20 cellular contexts compared by ENCODE assay signal in the genomic region with DNA sequence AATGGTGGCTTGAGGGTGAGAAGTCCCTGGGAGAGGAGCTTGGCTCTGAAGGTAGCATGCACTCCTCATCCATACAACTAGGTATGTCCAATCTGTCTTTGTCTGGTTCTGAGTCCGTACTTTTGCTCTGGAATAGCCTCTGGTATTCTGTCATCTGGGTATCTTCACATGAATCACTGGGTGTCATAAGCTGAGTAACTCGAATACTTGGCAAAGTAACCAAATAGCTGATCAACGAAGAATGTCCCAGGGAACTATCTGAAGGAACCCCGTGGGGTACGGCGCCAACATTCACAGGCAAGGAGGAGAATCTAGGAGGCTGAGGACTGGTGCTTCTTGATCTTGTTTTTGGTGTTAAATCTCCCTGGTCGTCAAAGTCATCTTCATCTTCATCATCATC.
A peak's percentile ranks its signal among the peaks of the same experiment; 100 is the strongest.
DNase-seq lines count a peak whose midpoint lies in the region; ATAC-seq and TF ChIP-seq lines count a peak whose summit lies in the region.
"Had no signal": no experiment of that assay in that cellular context is flagged by ENCODE, and none has a peak within 500 bp of the region (broad histone marks: within the 10 kb centered on the region; RNA-seq: fewer than 3 reads in every experiment).

No MANE protein-coding gene starts in this region.

- H3K27me3 Mint-ChIP-seq in activated T-helper 17 cell treated with anti-CD3 and anti-CD28 coated beads, Interleukin-2, amount 50 U/mL, for 72 hours, result no peaks in the 10 kb centered on the region

- no peak for ATAC-seq in activated T-helper 17 cell treated with anti-CD3 and anti-CD28 coated beads, Interleukin-2, amount 50 U/mL, for 72 hours (replicated peaks)
- ATAC-seq in HG03280 (IDR thresholded peaks at IDR 0.05; ENCODE audit: unreplicated experiment), result no peak
- no peak for ATAC-seq in HG03159 (IDR thresholded peaks at IDR 0.05; ENCODE audit: unreplicated experiment)

- no peaks in the 10 kb centered on the region for H3K27me3 ChIP-seq in H7 (ENCODE audit: control insufficient read depth, insufficient read depth, low read length)
- H3K27me3 ChIP-seq: right atrium auricular region had no signal

- H3K36me3 Mint-ChIP-seq in activated T-helper 17 cell treated with anti-CD3 and anti-CD28 coated beads, Interleukin-2, amount 50 U/mL, for 72 hours (ENCODE audit: low read depth), result peaks cover 100% of the 10 kb centered on the region

- no peaks in the 10 kb centered on the region for H3K9me3 Mint-ChIP-seq in activated T-helper 17 cell treated with anti-CD3 and anti-CD28 coated beads, Interleukin-2, amount 50 U/mL, for 72 hours
- H3K9me3 Mint-ChIP-seq: neural crest cell had no signal

- peaks cover 29% of the 10 kb centered on the region for H3K4me1 Mint-ChIP-seq in activated T-helper 17 cell treated with anti-CD3 and anti-CD28 coated beads, Interleukin-2, amount 50 U/mL, for 72 hours

- peaks cover 10% of the 10 kb centered on the region for H3K36me3 ChIP-seq in H7 (replicated peaks; ENCODE audit: control insufficient read depth, insufficient read depth, low read length)
- H3K36me3 ChIP-seq: WERI-Rb-1 had no signal

- H3K4me3 Mint-ChIP-seq in activated T-helper 17 cell treated with anti-CD3 and anti-CD28 coated beads, Interleukin-2, amount 50 U/mL, for 72 hours, result no peak overlapping the region
- H3K4me3 Mint-ChIP-seq: neural crest cell had no signal

- peak overlapping the region; percentile 51 for H3K27ac Mint-ChIP-seq in activated T-helper 17 cell treated with anti-CD3 and anti-CD28 coated beads, Interleukin-2, amount 50 U/mL, for 72 hours

- no peak overlapping the region for H3K4me3 ChIP-seq in AG10803 (ENCODE audit: low read length)
- no peak overlapping the region for H3K4me3 ChIP-seq in foreskin fibroblast (ENCODE audit: low read depth in 1 of 2, low read length in 2 of 2)
- H3K4me3 ChIP-seq in H7 (ENCODE audit: insufficient read depth, low read depth, low read length), result no peak overlapping the region
- H3K4me3 ChIP-seq: right atrium auricular region had no signal

- DNase-seq in AG10803 (ENCODE audit: low read depth) (peak; percentile 84), GM04503 (ENCODE audit: low read depth) (peak; percentile 72), foreskin fibroblast (peak; percentile 61 to 69), anterior cingulate cortex (lab: John Stamatoyannopoulos, UW) (no peak), H7 (no peak)
- DNase-seq: activated CD8-positive, alpha-beta memory T cell treated with anti-CD3 and anti-CD28 coated beads for 24 hours; activated effector memory CD4-positive, alpha-beta T cell treated with anti-CD3 and anti-CD28 coated beads, Interleukin-2, amount 50 U/mL, for 16 hours; caudate nucleus; DND-41; effector memory CD4-positive, alpha-beta T cell; GOT3; mesenchymal stem cell; NCI-H526 treated with DMSO at 0.1 percent for 48 hours; SW 1271; WERI-Rb-1 had no signal

- TF ChIP-seq CTCF in AG10803 (conservative IDR thresholded peaks at IDR 0.05; ENCODE audit: low read length) (no peak), foreskin fibroblast (IDR thresholded peaks at IDR 0.05; ENCODE audit: low read depth, low read length) (no peak)

Comparison
In these comparisons a context has a peak if more than half of its experiments do, and no peak if none do; other contexts are left out.
1. DNase-seq: peak in AG10803 (single experiment), GM04503 (single experiment) and foreskin fibroblast (2 of 2); none in anterior cingulate cortex (0 of 58) and H7 (single experiment).